ENCODE assay signal across 9 cellular contexts in genomic region chr11:115869780-115870431, GRCh38.
A peak's percentile ranks its signal among the peaks of the same experiment; 100 is the strongest.
DNase-seq lines count a peak whose midpoint lies in the region; ATAC-seq lines count a peak whose summit lies in the region.
"Had no signal": no experiment of that assay in that cellular context is flagged by ENCODE, and none has a peak within 500 bp of the region (broad histone marks: within the 10 kb centered on the region; RNA-seq: fewer than 3 reads in every experiment).

No MANE protein-coding gene starts in this region.

- H3K4me1 ChIP-seq in SJSA1 (replicated peaks) = no peaks in the 10 kb centered on the region

- H3K27ac ChIP-seq in SJSA1 = no peak overlapping the region
- H3K27ac ChIP-seq: skin epidermis had no signal

- H3K4me3 ChIP-seq in SJSA1 = no peak overlapping the region
- H3K4me3 ChIP-seq: skin epidermis had no signal

- intact Hi-C loops in left colon (cut with DNase I, micrococcal nuclease) = no loop called here

- no peaks in the 10 kb centered on the region for H3K9me3 ChIP-seq in SJSA1 (replicated peaks)

- ATAC-seq in GM21528 (IDR thresholded peaks at IDR 0.05; ENCODE audit: low FRiP score, unreplicated experiment) (peak; percentile 61), left colon (peak; percentile 46)

- no peaks in the 10 kb centered on the region for H3K27me3 ChIP-seq in SJSA1 (replicated peaks)

- peak; percentile 4 for DNase-seq in SIG-M5 treated with dmso at 0.1 percent for 504 hours (lab: John Stamatoyannopoulos, UW; ENCODE audit: unreplicated experiment)
- no peak for DNase-seq in SIG-M5 (lab: John Stamatoyannopoulos, UW)
- DNase-seq in HuH-7 (ENCODE audit: low spot score) = peak; percentile 35
- peak; percentile 7 to 46 for DNase-seq in SJSA1 (ENCODE audit: low read depth in 1 of 2, low spot score in 2 of 2)
- DNase-seq in left colon = peak in 1 of 2 donors; percentile 22
- no peak for DNase-seq in activated naive CD4-positive, alpha-beta T cell (lab: John Stamatoyannopoulos, UW)
- DNase-seq in SW 1271 (lab: John Stamatoyannopoulos, UW) = no peak

- H3K36me3 ChIP-seq in SJSA1 = no peaks in the 10 kb centered on the region

Comparison
In these comparisons a context has a peak if more than half of its experiments do, and no peak if none do; other contexts are left out.
1. DNase-seq: peak in SIG-M5 treated with dmso at 0.1 percent for 504 hours (single experiment), HuH-7 (single experiment) and SJSA1 (2 of 2); none in SIG-M5 (single experiment), activated naive CD4-positive, alpha-beta T cell (0 of 4) and SW 1271 (0 of 2).